ENCODE assay signal across 17 cellular contexts in the genomic region with DNA sequence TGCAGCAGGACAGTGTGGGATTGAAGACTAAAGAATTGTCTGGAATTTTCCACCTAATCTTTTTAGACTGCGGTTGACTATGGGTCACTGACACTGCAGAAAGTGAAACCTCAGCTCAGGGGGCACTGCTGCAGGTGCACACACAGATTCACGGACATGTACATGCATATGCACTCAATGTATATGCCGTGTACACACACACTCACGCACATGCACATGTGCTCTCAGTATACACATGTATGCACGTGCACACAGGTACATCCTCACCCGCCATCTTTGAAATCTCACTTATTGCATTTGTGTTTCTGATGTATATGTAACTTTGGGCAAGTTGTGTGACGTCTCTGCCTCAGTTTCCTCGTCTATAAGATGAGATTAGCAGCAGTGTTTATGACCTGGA. TPM values are rescaled to one million over a fixed set of nuclear protein-coding genes. Genes with fewer than 3 reads are reported as not detected.
DNase-seq lines count a peak whose midpoint lies in the region; ATAC-seq and TF ChIP-seq lines count a peak whose summit lies in the region.
"Had no signal": no experiment of that assay in that cellular context is flagged by ENCODE, and none has a peak within 500 bp of the region (broad histone marks: within the 10 kb centered on the region; RNA-seq: fewer than 3 reads in every experiment).

No MANE protein-coding gene starts in this region.

- no peak overlapping the region for H3K4me3 Mint-ChIP-seq in activated naive CD8-positive, alpha-beta T cell treated with anti-CD3 and anti-CD28 coated beads, Interleukin-2, amount 10 ng/mL, durations not matched to agents 7 days and 5 days
- H3K4me3 Mint-ChIP-seq in activated naive CD8-positive, alpha-beta T cell treated with anti-CD3 and anti-CD28 coated beads for 36 hours: no peak overlapping the region
- peak overlapping the region; percentile 24 for H3K4me3 Mint-ChIP-seq in memory B cell
- no peak overlapping the region for H3K4me3 Mint-ChIP-seq in stimulated activated memory B cell treated with anti-CD40 and anti-IgM and Interleukin-4, amounts not matched to agents 10 μg/mL and 1 μg/mL and 100 μg/mL, for 72 hours
- no peak overlapping the region for H3K4me3 Mint-ChIP-seq in activated T-helper 1 cell treated with anti-CD3 and anti-CD28 coated beads, Interleukin-12 subunit alpha, Interleukin-12 subunit beta, Interleukin-2, Interleukin-4 antibody, amounts not matched to agents 30 ng/mL and 10 ng/mL and 1 ng/mL, durations not matched to agents 14 hours and 24 hours and 36 hours

- peaks cover 32% of the 10 kb centered on the region for H3K36me3 Mint-ChIP-seq in activated naive CD8-positive, alpha-beta T cell treated with anti-CD3 and anti-CD28 coated beads, Interleukin-2, amount 10 ng/mL, durations not matched to agents 7 days and 5 days
- H3K36me3 Mint-ChIP-seq in activated naive CD8-positive, alpha-beta T cell treated with anti-CD3 and anti-CD28 coated beads for 36 hours: peaks cover 4% of the 10 kb centered on the region
- peaks cover 15% of the 10 kb centered on the region for H3K36me3 Mint-ChIP-seq in memory B cell
- H3K36me3 Mint-ChIP-seq in stimulated activated memory B cell treated with anti-CD40 and anti-IgM and Interleukin-4, amounts not matched to agents 10 μg/mL and 1 μg/mL and 100 μg/mL, for 72 hours: peaks cover 49% of the 10 kb centered on the region
- peaks cover 18% of the 10 kb centered on the region for H3K36me3 Mint-ChIP-seq in activated T-helper 1 cell treated with anti-CD3 and anti-CD28 coated beads, Interleukin-12 subunit alpha, Interleukin-12 subunit beta, Interleukin-2, Interleukin-4 antibody, amounts not matched to agents 30 ng/mL and 10 ng/mL and 1 ng/mL, durations not matched to agents 14 hours and 24 hours and 36 hours (ENCODE audit: low read depth)

- H3K79me2 ChIP-seq in OCI-LY1 (ENCODE audit: insufficient read depth, low read length): peaks cover 41% of the 10 kb centered on the region

- peaks cover 52% of the 10 kb centered on the region for H3K4me1 ChIP-seq in OCI-LY1 (ENCODE audit: insufficient read depth, low read length, severe bottlenecking)
- peaks cover 7 to 8% of the 10 kb centered on the region in 2 donors for H3K4me1 ChIP-seq in thyroid gland

- no peak overlapping the region; the same call in 1 of the 2 replicates for H3K4me2 ChIP-seq in OCI-LY1 (ENCODE audit: low read length)

- no peaks in the 10 kb centered on the region for H3K9me3 ChIP-seq in OCI-LY1 (ENCODE audit: low read length)
- no peaks in the 10 kb centered on the region for H3K9me3 ChIP-seq in thyroid gland

- TF ChIP-seq POLR2A in thyroid gland (IDR thresholded peaks at IDR 0.05): no peak

- intact Hi-C loops in thyroid gland (cut with DNase I): no loop called here
- intact Hi-C loops in activated T-helper 1 cell treated with anti-CD3 and anti-CD28 coated beads, Interleukin-12 subunit alpha, Interleukin-12 subunit beta, Interleukin-2, Interleukin-4 antibody, amounts not matched to agents 30 ng/mL and 10 ng/mL and 1 ng/mL, durations not matched to agents 14 hours and 24 hours and 36 hours (cut with micrococcal nuclease): loop anchor here (10.0 kb wide), 1 partner anchor 47 kb away; no protein-coding TSS in a partner anchor

- no peaks in the 10 kb centered on the region for H3K9me3 Mint-ChIP-seq in activated naive CD8-positive, alpha-beta T cell treated with anti-CD3 and anti-CD28 coated beads, Interleukin-2, amount 10 ng/mL, durations not matched to agents 7 days and 5 days
- H3K9me3 Mint-ChIP-seq in activated naive CD8-positive, alpha-beta T cell treated with anti-CD3 and anti-CD28 coated beads for 36 hours: no peaks in the 10 kb centered on the region
- no peaks in the 10 kb centered on the region for H3K9me3 Mint-ChIP-seq in memory B cell
- no peaks in the 10 kb centered on the region for H3K9me3 Mint-ChIP-seq in stimulated activated memory B cell treated with anti-CD40 and anti-IgM and Interleukin-4, amounts not matched to agents 10 μg/mL and 1 μg/mL and 100 μg/mL, for 72 hours
- no peaks in the 10 kb centered on the region for H3K9me3 Mint-ChIP-seq in activated T-helper 1 cell treated with anti-CD3 and anti-CD28 coated beads, Interleukin-12 subunit alpha, Interleukin-12 subunit beta, Interleukin-2, Interleukin-4 antibody, amounts not matched to agents 30 ng/mL and 10 ng/mL and 1 ng/mL, durations not matched to agents 14 hours and 24 hours and 36 hours
- H3K9me3 Mint-ChIP-seq: CD4-positive, CD25-positive, alpha-beta regulatory T cell had no signal

- H3K27ac ChIP-seq in OCI-LY1 (ENCODE audit: low read depth, low read length, poor library complexity, severe bottlenecking) (peak overlapping the region; percentile 36), thyroid gland (no peak overlapping the region)
- H3K27ac ChIP-seq: HL-60 had no signal

- no peak for TF ChIP-seq CTCF in OCI-LY1 (IDR thresholded peaks at IDR 0.05; ENCODE audit: low read length)
- TF ChIP-seq CTCF in thyroid gland (IDR thresholded peaks at IDR 0.05): no peak

- no peaks in the 10 kb centered on the region for H4K20me1 ChIP-seq in OCI-LY1 (ENCODE audit: insufficient read depth, low read length)

- peaks cover 31% of the 10 kb centered on the region for H3K36me3 ChIP-seq in OCI-LY1 (ENCODE audit: insufficient read depth, low read length)
- no peaks in the 10 kb centered on the region for H3K36me3 ChIP-seq in thyroid gland

- 96 to 98% methylated on average over 8 of the region's 8 CpGs for WGBS in thyroid gland, 2 donors

- H3K4me3 ChIP-seq in OCI-LY1 (ENCODE audit: low read depth, low read length, poor library complexity, severe bottlenecking) (no peak overlapping the region), thyroid gland (replicated peaks in 1 of 3) (no peak overlapping the region)

- H3K9me2 ChIP-seq in OCI-LY1 (ENCODE audit: low read depth, low read length): no peaks in the 10 kb centered on the region

- 0 out of 2 replicates have a peak, but pooled peaks cover 4% of the 10 kb centered on the region for H3F3A ChIP-seq in OCI-LY1 (ENCODE audit: insufficient read depth, low read length)

- ATAC-seq in activated naive CD8-positive, alpha-beta T cell treated with anti-CD3 and anti-CD28 coated beads, Interleukin-2, amount 10 ng/mL, durations not matched to agents 7 days and 5 days (ENCODE audit: low read depth): no peak
- no peak for ATAC-seq in memory B cell (ENCODE audit: low read depth)
- no peak for ATAC-seq in stimulated activated memory B cell treated with anti-CD40 and anti-IgM and Interleukin-4, amounts not matched to agents 10 μg/mL and 1 μg/mL and 100 μg/mL, for 72 hours

- peaks cover 52% of the 10 kb centered on the region for H3K4me1 Mint-ChIP-seq in activated naive CD8-positive, alpha-beta T cell treated with anti-CD3 and anti-CD28 coated beads, Interleukin-2, amount 10 ng/mL, durations not matched to agents 7 days and 5 days
- H3K4me1 Mint-ChIP-seq in activated naive CD8-positive, alpha-beta T cell treated with anti-CD3 and anti-CD28 coated beads for 36 hours: peaks cover 57% of the 10 kb centered on the region
- H3K4me1 Mint-ChIP-seq in memory B cell: peaks cover 60% of the 10 kb centered on the region
- peaks cover 88% of the 10 kb centered on the region for H3K4me1 Mint-ChIP-seq in stimulated activated memory B cell treated with anti-CD40 and anti-IgM and Interleukin-4, amounts not matched to agents 10 μg/mL and 1 μg/mL and 100 μg/mL, for 72 hours
- peaks cover 58% of the 10 kb centered on the region for H3K4me1 Mint-ChIP-seq in activated T-helper 1 cell treated with anti-CD3 and anti-CD28 coated beads, Interleukin-12 subunit alpha, Interleukin-12 subunit beta, Interleukin-2, Interleukin-4 antibody, amounts not matched to agents 30 ng/mL and 10 ng/mL and 1 ng/mL, durations not matched to agents 14 hours and 24 hours and 36 hours (ENCODE audit: low read depth)

- H3K27me3 ChIP-seq in OCI-LY1 (ENCODE audit: insufficient read depth, low read length) (no peaks in the 10 kb centered on the region), thyroid gland (no peaks in the 10 kb centered on the region)

- no peak overlapping the region for H2AFZ ChIP-seq in OCI-LY1 (ENCODE audit: low read length)

- DNase-seq in activated naive CD8-positive, alpha-beta T cell treated with anti-CD3 and anti-CD28 coated beads, Interleukin-2, amount 10 ng/mL, durations not matched to agents 7 days and 5 days: no peak
- no peak for DNase-seq in activated naive CD8-positive, alpha-beta T cell treated with anti-CD3 and anti-CD28 coated beads for 36 hours
- no peak for DNase-seq in memory B cell (ENCODE audit: low spot score in 2 of 2)
- no peak for DNase-seq in SW480 (ENCODE audit: low spot score)
- DNase-seq in thyroid gland: no peak
- no peak for DNase-seq in activated T-helper 1 cell treated with anti-CD3 and anti-CD28 coated beads, Interleukin-12 subunit alpha, Interleukin-12 subunit beta, Interleukin-2, Interleukin-4 antibody, amounts not matched to agents 30 ng/mL and 10 ng/mL and 1 ng/mL, durations not matched to agents 14 hours and 24 hours and 36 hours (ENCODE audit: low spot score)
- DNase-seq: CD4-positive, CD25-positive, alpha-beta regulatory T cell; Karpas-422; MM.1S; NCI-H1930; NCI-H2171 treated with DMSO at 0.1 percent for 48 hours; NCI-H510A; NCI-H82; SIG-M5 had no signal

- peak overlapping the region; percentile 52 for H3K27ac Mint-ChIP-seq in activated naive CD8-positive, alpha-beta T cell treated with anti-CD3 and anti-CD28 coated beads, Interleukin-2, amount 10 ng/mL, durations not matched to agents 7 days and 5 days
- H3K27ac Mint-ChIP-seq in activated naive CD8-positive, alpha-beta T cell treated with anti-CD3 and anti-CD28 coated beads for 36 hours: no peak overlapping the region
- H3K27ac Mint-ChIP-seq in memory B cell: peak overlapping the region; percentile 41
- H3K27ac Mint-ChIP-seq in stimulated activated memory B cell treated with anti-CD40 and anti-IgM and Interleukin-4, amounts not matched to agents 10 μg/mL and 1 μg/mL and 100 μg/mL, for 72 hours: peak overlapping the region; percentile 88
- no peak overlapping the region for H3K27ac Mint-ChIP-seq in activated T-helper 1 cell treated with anti-CD3 and anti-CD28 coated beads, Interleukin-12 subunit alpha, Interleukin-12 subunit beta, Interleukin-2, Interleukin-4 antibody, amounts not matched to agents 30 ng/mL and 10 ng/mL and 1 ng/mL, durations not matched to agents 14 hours and 24 hours and 36 hours

- no peaks in the 10 kb centered on the region for H3K27me3 Mint-ChIP-seq in activated naive CD8-positive, alpha-beta T cell treated with anti-CD3 and anti-CD28 coated beads, Interleukin-2, amount 10 ng/mL, durations not matched to agents 7 days and 5 days
- H3K27me3 Mint-ChIP-seq in activated naive CD8-positive, alpha-beta T cell treated with anti-CD3 and anti-CD28 coated beads for 36 hours: no peaks in the 10 kb centered on the region
- no peaks in the 10 kb centered on the region for H3K27me3 Mint-ChIP-seq in memory B cell
- H3K27me3 Mint-ChIP-seq in stimulated activated memory B cell treated with anti-CD40 and anti-IgM and Interleukin-4, amounts not matched to agents 10 μg/mL and 1 μg/mL and 100 μg/mL, for 72 hours: no peaks in the 10 kb centered on the region
- no peaks in the 10 kb centered on the region for H3K27me3 Mint-ChIP-seq in activated T-helper 1 cell treated with anti-CD3 and anti-CD28 coated beads, Interleukin-12 subunit alpha, Interleukin-12 subunit beta, Interleukin-2, Interleukin-4 antibody, amounts not matched to agents 30 ng/mL and 10 ng/mL and 1 ng/mL, durations not matched to agents 14 hours and 24 hours and 36 hours (ENCODE audit: insufficient read depth)
- H3K27me3 Mint-ChIP-seq: CD4-positive, CD25-positive, alpha-beta regulatory T cell had no signal

- POLR2A ChIA-PET in activated naive CD8-positive, alpha-beta T cell treated with anti-CD3 and anti-CD28 coated beads, Interleukin-2, amount 10 ng/mL, durations not matched to agents 7 days and 5 days (lab: Charles Lee): interaction anchor here (1.4 kb wide), 1 partner anchor 14 kb away, joined by 3 read pairs; no protein-coding TSS in a partner anchor

- no peak overlapping the region for H3K9ac ChIP-seq in OCI-LY1 (ENCODE audit: low read length)

RNA-seq across cellular contexts. Expression of gene CMIP, which starts 27.3 kb away (rescaled TPM):
- total RNA-seq in activated naive CD8-positive, alpha-beta T cell treated with anti-CD3 and anti-CD28 coated beads, Interleukin-2, amount 10 ng/mL, durations not matched to agents 7 days and 5 days: 10 to 100 TPM; 65.4 to 76.7 TPM
- 10 to 100 TPM; 28.1 to 29.7 TPM for total RNA-seq in activated naive CD8-positive, alpha-beta T cell treated with anti-CD3 and anti-CD28 coated beads for 36 hours
- 10 to 100 TPM; 15.5 to 65.9 (median 20.2) TPM for total RNA-seq in thyroid gland
- 45.4 and 45.8 TPM in 2 replicates for total RNA-seq in activated T-helper 1 cell treated with anti-CD3 and anti-CD28 coated beads, Interleukin-12 subunit alpha, Interleukin-12 subunit beta, Interleukin-2, Interleukin-4 antibody, amounts not matched to agents 30 ng/mL and 10 ng/mL and 1 ng/mL, durations not matched to agents 14 hours and 24 hours and 36 hours

Comparison
In these comparisons a context has a peak if more than half of its experiments do, and no peak if none do; other contexts are left out.
1. H3K27ac Mint-ChIP-seq: peak in activated naive CD8-positive, alpha-beta T cell treated with anti-CD3 and anti-CD28 coated beads, Interleukin-2, amount 10 ng/mL, durations not matched to agents 7 days and 5 days (single experiment), memory B cell (single experiment) and stimulated activated memory B cell treated with anti-CD40 and anti-IgM and Interleukin-4, amounts not matched to agents 10 μg/mL and 1 μg/mL and 100 μg/mL, for 72 hours (single experiment); none in activated naive CD8-positive, alpha-beta T cell treated with anti-CD3 and anti-CD28 coated beads for 36 hours (single experiment) and activated T-helper 1 cell treated with anti-CD3 and anti-CD28 coated beads, Interleukin-12 subunit alpha, Interleukin-12 subunit beta, Interleukin-2, Interleukin-4 antibody, amounts not matched to agents 30 ng/mL and 10 ng/mL and 1 ng/mL, durations not matched to agents 14 hours and 24 hours and 36 hours (single experiment).